ENCODE assay signal across 8 cellular contexts in the genomic region with DNA sequence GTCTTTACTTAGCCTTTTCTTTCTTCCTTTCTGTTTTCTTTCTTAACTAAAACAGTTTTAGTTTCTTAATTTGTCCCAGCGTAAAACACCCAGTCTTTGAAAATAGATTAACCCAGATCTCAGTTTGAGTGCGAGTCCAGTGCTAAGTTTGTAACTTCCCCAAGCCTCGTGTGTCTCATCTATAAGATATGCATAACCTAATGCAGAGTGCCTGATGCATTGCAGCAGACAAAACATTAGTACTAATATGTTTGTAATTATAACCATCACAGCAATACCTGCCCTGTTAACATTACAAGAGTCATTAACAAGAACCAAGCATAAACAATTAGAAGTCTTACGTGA. TPM values are rescaled to one million over a fixed set of nuclear protein-coding genes. Genes with fewer than 3 reads are reported as not detected.
DNase-seq lines count a peak whose midpoint lies in the region; ATAC-seq lines count a peak whose summit lies in the region.

No MANE protein-coding gene starts in this region.

- no peaks in the 10 kb centered on the region for H3K9me3 Mint-ChIP-seq in activated CD4-positive, alpha-beta memory T cell treated with anti-CD3 and anti-CD28 coated beads, Interleukin-2, amount 10 ng/mL, durations not matched to agents 7 days and 5 days

- H3K9me3 ChIP-seq in right cardiac atrium (ENCODE audit: control insufficient read depth, low read length) (no peaks in the 10 kb centered on the region), skeletal muscle tissue (ENCODE audit: control insufficient read depth in 3 of 3, low read length in 3 of 3) (no peaks in the 10 kb centered on the region)

- peak overlapping the region; percentile 71 to 80 (median 78) for H3K9ac ChIP-seq in skeletal muscle tissue (ENCODE audit: low read depth in 1 of 3, low read length in 3 of 3)

- intact Hi-C loops in right cardiac atrium (cut with DNase I) = loop anchor here (5.0 to 10.0 kb wide), 5 partner anchors 275 to 525 kb away; partner anchors contain the start of gene TCEANC (in 2 of the 4)
- intact Hi-C loops in posterior vena cava (cut with DNase I) = loop anchor here in 1 of 2 donors (5.0 to 10.0 kb wide), 2 partner anchors 373 to 525 kb away; no protein-coding TSS in a partner anchor
- intact Hi-C loops in posterior cingulate gyrus (cut with DNase I) = loop anchor here (1.0 kb wide), 1 partner anchor 377 kb away; the partner anchor contains the start of gene TCEANC

- H3K27me3 ChIP-seq in right cardiac atrium (ENCODE audit: control insufficient read depth, insufficient read depth) = no peaks in the 10 kb centered on the region
- no peaks in the 10 kb centered on the region for H3K27me3 ChIP-seq in skeletal muscle tissue (ENCODE audit: control insufficient read depth in 3 of 3, insufficient read depth in 3 of 3, low read length in 3 of 3)

- POLR2A ChIA-PET in activated CD4-positive, alpha-beta memory T cell treated with anti-CD3 and anti-CD28 coated beads, Interleukin-2, amount 10 ng/mL, durations not matched to agents 7 days and 5 days (lab: Charles Lee) = interaction anchor here (0.8 to 2.6 kb wide), 9 partner anchors 9 to 1075 kb away, joined by 3 to 23 read pairs (median 3); partner anchors contain the start of genes OFD1, TCEANC and TRAPPC2

- peaks cover 7% of the 10 kb centered on the region for H3K27me3 Mint-ChIP-seq in activated CD4-positive, alpha-beta memory T cell treated with anti-CD3 and anti-CD28 coated beads, Interleukin-2, amount 10 ng/mL, durations not matched to agents 7 days and 5 days

- 19% methylated on average over 4 of the region's 4 CpGs for WGBS in right cardiac atrium

- H3K4me1 ChIP-seq in right cardiac atrium (ENCODE audit: control insufficient read depth, insufficient read depth, low read length) (peaks cover 4% of the 10 kb centered on the region), skeletal muscle tissue (ENCODE audit: control insufficient read depth in 3 of 3, insufficient read depth in 3 of 3, low read length in 3 of 3) (peaks cover 4 to 9% (median 4%) of the 10 kb centered on the region in 3 donors)

- CTCF ChIA-PET in activated CD4-positive, alpha-beta memory T cell treated with anti-CD3 and anti-CD28 coated beads, Interleukin-2, amount 10 ng/mL, durations not matched to agents 7 days and 5 days (lab: Charles Lee) = interaction anchor here (1.1 kb wide), 1 partner anchor 523 kb away, joined by 6 read pairs; no protein-coding TSS in a partner anchor

- peaks cover 47% of the 10 kb centered on the region for H3K4me1 Mint-ChIP-seq in activated CD4-positive, alpha-beta memory T cell treated with anti-CD3 and anti-CD28 coated beads, Interleukin-2, amount 10 ng/mL, durations not matched to agents 7 days and 5 days

- peak; percentile 11 for DNase-seq in Daoy (ENCODE audit: low read depth)
- no peak for DNase-seq in activated CD4-positive, alpha-beta memory T cell treated with anti-CD3 and anti-CD28 coated beads, Interleukin-2, amount 10 ng/mL, durations not matched to agents 7 days and 5 days
- no peak for DNase-seq in right cardiac atrium
- DNase-seq in NCI-H1694 treated with DMSO at 0.1 percent for 48 hours (lab: John Stamatoyannopoulos, UW) = no peak
- DNase-seq in posterior vena cava (ENCODE audit: low spot score) = no peak
- no peak for DNase-seq in posterior cingulate gyrus

- no peaks in the 10 kb centered on the region for H3K36me3 ChIP-seq in skeletal muscle tissue (ENCODE audit: control insufficient read depth in 3 of 3, insufficient read depth in 3 of 3, low read length in 3 of 3)

- H3K36me3 Mint-ChIP-seq in activated CD4-positive, alpha-beta memory T cell treated with anti-CD3 and anti-CD28 coated beads, Interleukin-2, amount 10 ng/mL, durations not matched to agents 7 days and 5 days (ENCODE audit: low read depth) = peaks cover 7% of the 10 kb centered on the region

- peak overlapping the region; percentile 83 for H3K27ac ChIP-seq in right cardiac atrium (ENCODE audit: low read length)
- peak overlapping the region; percentile 70 for H3K27ac ChIP-seq in skeletal muscle tissue (ENCODE audit: low read depth, low read length)

- H3K4me3 Mint-ChIP-seq in activated CD4-positive, alpha-beta memory T cell treated with anti-CD3 and anti-CD28 coated beads, Interleukin-2, amount 10 ng/mL, durations not matched to agents 7 days and 5 days = peak overlapping the region; percentile 99

- H3K27ac Mint-ChIP-seq in activated CD4-positive, alpha-beta memory T cell treated with anti-CD3 and anti-CD28 coated beads, Interleukin-2, amount 10 ng/mL, durations not matched to agents 7 days and 5 days = peak overlapping the region; percentile 98

- ATAC-seq in HG02870 (IDR thresholded peaks at IDR 0.05; ENCODE audit: unreplicated experiment) (peak; percentile 26), right cardiac atrium (no peak)

- peak overlapping the region; percentile 85 for H3K4me3 ChIP-seq in right cardiac atrium (ENCODE audit: low read length)
- peak overlapping the region; percentile 71 to 81 (median 80) for H3K4me3 ChIP-seq in skeletal muscle tissue (ENCODE audit: low read length in 3 of 3)

RNA-seq across cellular contexts. Expression of gene GEMIN8, which starts 0.5 kb away (rescaled TPM):
- total RNA-seq in Daoy (2014; rRNA removed; shearing (Covaris generic)) = 3.1 and 6.9 TPM in 2 replicates
- 10 to 100 TPM; 14.3 to 16.0 TPM for total RNA-seq in activated CD4-positive, alpha-beta memory T cell treated with anti-CD3 and anti-CD28 coated beads, Interleukin-2, amount 10 ng/mL, durations not matched to agents 7 days and 5 days
- total RNA-seq in right cardiac atrium = 1 to 10 TPM; 8.0 to 9.6 (median 8.9) TPM
- polyA plus RNA-seq in right cardiac atrium = 11.1 TPM
- 13.0 TPM for total RNA-seq in skeletal muscle tissue
- 10 to 100 TPM; 12.5 to 13.7 TPM for total RNA-seq in posterior vena cava
